In genomic region chr2:121506621-121507020, GRCh38 we compare ENCODE assay signal across 1 cellular context.
TF ChIP-seq lines count a peak whose summit lies in the region.

No MANE protein-coding gene starts in this region.

TF ChIP-seq in H1, 55 proteins besides CTCF, POLR2A, EP300 and RAD21:
- TF ChIP-seq KDM5A (IDR thresholded peaks at IDR 0.05; ENCODE audit: low read length) (no peak), ATF2 (IDR thresholded peaks at IDR 0.05; ENCODE audit: low read length) (no peak), SAP30 (IDR thresholded peaks at IDR 0.05; ENCODE audit: insufficient read depth, insufficient replicate concordance, low read length) (no peak), JUND (IDR thresholded peaks at IDR 0.05; ENCODE audit: low read length) (no peak), HDAC2 (IDR thresholded peaks at IDR 0.05; ENCODE audit: borderline replicate concordance in 1 of 2, low read depth in 2 of 2, low read length in 2 of 2) (no peak), TCF12 (IDR thresholded peaks at IDR 0.05; ENCODE audit: low read depth, low read length) (no peak), NRF1 (IDR thresholded peaks at IDR 0.05; ENCODE audit: low read depth, low read length) (no peak), KDM1A (IDR thresholded peaks at IDR 0.05; ENCODE audit: borderline replicate concordance, low read length) (no peak), BRCA1 (IDR thresholded peaks at IDR 0.05; ENCODE audit: low read depth, low read length) (no peak), SIN3A (conservative IDR thresholded peaks at IDR 0.05 in 1 of 2, IDR thresholded peaks at IDR 0.05 in 1 of 2; ENCODE audit: low read depth in 1 of 2, low read length in 2 of 2) (no peak), PHF8 (conservative IDR thresholded peaks at IDR 0.05; ENCODE audit: low read depth, low read length) (no peak), GTF2F1 (IDR thresholded peaks at IDR 0.05; ENCODE audit: borderline replicate concordance, low read depth, low read length) (no peak), YY1 (IDR thresholded peaks at IDR 0.05; ENCODE audit: low read depth, low read length) (no peak), CEBPB (IDR thresholded peaks at IDR 0.05; ENCODE audit: low read depth, low read length) (no peak), SUZ12 (IDR thresholded peaks at IDR 0.05; ENCODE audit: low read length) (no peak), E2F6 (IDR thresholded peaks at IDR 0.05) (no peak), RBBP5 (IDR thresholded peaks at IDR 0.05; ENCODE audit: borderline replicate concordance, low read depth, low read length) (no peak), TAF1 (IDR thresholded peaks at IDR 0.05; ENCODE audit: low read depth, low read length) (no peak), TBP (IDR thresholded peaks at IDR 0.05; ENCODE audit: low read depth, low read length) (no peak), RFX5 (IDR thresholded peaks at IDR 0.05; ENCODE audit: borderline replicate concordance, low read depth, low read length) (no peak)
